ENCODE assay signal across 4 cellular contexts in the genomic region with DNA sequence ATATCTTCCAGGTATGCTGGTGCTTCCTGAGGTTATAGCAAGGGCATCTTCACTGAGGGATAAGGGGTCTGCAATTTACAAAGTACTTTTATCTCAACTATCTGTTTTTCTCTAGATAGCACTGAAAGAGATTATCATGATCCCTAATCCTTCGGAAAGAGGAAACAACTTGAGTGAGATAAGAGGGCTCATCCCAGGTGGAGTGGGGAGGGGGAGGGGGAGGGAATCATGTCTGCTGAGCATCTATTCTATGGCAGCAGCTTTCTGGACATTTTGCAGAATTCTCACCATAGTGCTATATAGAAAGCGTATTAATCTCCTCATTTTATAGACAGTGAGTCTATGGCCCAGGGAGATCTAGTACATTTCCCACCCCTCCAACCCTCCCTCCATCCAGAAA.
TF ChIP-seq lines count a peak whose summit lies in the region.

No MANE protein-coding gene starts in this region.

TF ChIP-seq in A549, 52 proteins besides CTCF, POLR2A, EP300 and RAD21:
- TF ChIP-seq HEYL (CRISPR knock-in tag; IDR thresholded peaks at IDR 0.05): no peak
- TF ChIP-seq BCL3 (IDR thresholded peaks at IDR 0.05): no peak
- no peak for TF ChIP-seq HOXA7 (CRISPR knock-in tag; IDR thresholded peaks at IDR 0.05)
- no peak for TF ChIP-seq PBX3 (IDR thresholded peaks at IDR 0.05)
- TF ChIP-seq SREBF2 (IDR thresholded peaks at IDR 0.05): no peak
- no peak for TF ChIP-seq FOXS1 (CRISPR knock-in tag; IDR thresholded peaks at IDR 0.05)
- no peak for TF ChIP-seq POLR2AphosphoS2 (conservative IDR thresholded peaks at IDR 0.05; ENCODE audit: low read length)
- TF ChIP-seq, protein P1, sequence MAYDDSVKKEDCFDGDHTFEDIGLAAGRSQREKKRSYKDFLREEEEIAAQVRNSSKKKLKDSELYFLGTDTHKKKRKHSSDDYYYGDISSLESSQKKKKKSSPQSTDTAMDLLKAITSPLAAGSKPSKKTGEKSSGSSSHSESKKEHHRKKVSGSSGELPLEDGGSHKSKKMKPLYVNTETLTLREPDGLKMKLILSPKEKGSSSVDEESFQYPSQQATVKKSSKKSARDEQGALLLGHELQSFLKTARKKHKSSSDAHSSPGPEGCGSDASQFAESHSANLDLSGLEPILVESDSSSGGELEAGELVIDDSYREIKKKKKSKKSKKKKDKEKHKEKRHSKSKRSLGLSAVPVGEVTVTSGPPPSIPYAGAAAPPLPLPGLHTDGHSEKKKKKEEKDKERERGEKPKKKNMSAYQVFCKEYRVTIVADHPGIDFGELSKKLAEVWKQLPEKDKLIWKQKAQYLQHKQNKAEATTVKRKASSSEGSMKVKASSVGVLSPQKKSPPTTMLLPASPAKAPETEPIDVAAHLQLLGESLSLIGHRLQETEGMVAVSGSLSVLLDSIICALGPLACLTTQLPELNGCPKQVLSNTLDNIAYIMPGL (CRISPR knock-in tag; IDR thresholded peaks at IDR 0.05; ENCODE audit: borderline replicate concordance): no peak
- TF ChIP-seq ZNF302 (CRISPR knock-in tag; IDR thresholded peaks at IDR 0.05): no peak
- TF ChIP-seq ZSCAN20 (CRISPR knock-in tag; IDR thresholded peaks at IDR 0.05): no peak
- no peak for TF ChIP-seq FOSL2 (IDR thresholded peaks at IDR 0.05)
- no peak for TF ChIP-seq FOSL2 (CRISPR knock-in tag; IDR thresholded peaks at IDR 0.05)
- TF ChIP-seq SMC3 (IDR thresholded peaks at IDR 0.05): no peak
TF ChIP-seq in A549: peak in this region for 0.

TF ChIP-seq in GM23338, 12 proteins besides CTCF, POLR2A, EP300 and RAD21:
- TF ChIP-seq NANOG (IDR thresholded peaks at IDR 0.05; ENCODE audit: borderline replicate concordance) (no peak), STAT1 (IDR thresholded peaks at IDR 0.05; ENCODE audit: unreplicated experiment) (no peak), REST (IDR thresholded peaks at IDR 0.05; ENCODE audit: unreplicated experiment) (no peak), CREB1 (CRISPR knock-in tag; IDR thresholded peaks at IDR 0.05; ENCODE audit: low read depth) (no peak), ZNF114 (CRISPR knock-in tag; IDR thresholded peaks at IDR 0.05) (no peak), POLR2AphosphoS5 (IDR thresholded peaks at IDR 0.05; ENCODE audit: low read depth) (no peak), ZNF331 (CRISPR knock-in tag; IDR thresholded peaks at IDR 0.05; ENCODE audit: low read depth) (no peak), EZH2 (IDR thresholded peaks at IDR 0.05; ENCODE audit: low read depth, unreplicated experiment) (no peak)

TF ChIP-seq in H1, 55 proteins besides CTCF, POLR2A, EP300 and RAD21:
- TF ChIP-seq, protein P2, sequence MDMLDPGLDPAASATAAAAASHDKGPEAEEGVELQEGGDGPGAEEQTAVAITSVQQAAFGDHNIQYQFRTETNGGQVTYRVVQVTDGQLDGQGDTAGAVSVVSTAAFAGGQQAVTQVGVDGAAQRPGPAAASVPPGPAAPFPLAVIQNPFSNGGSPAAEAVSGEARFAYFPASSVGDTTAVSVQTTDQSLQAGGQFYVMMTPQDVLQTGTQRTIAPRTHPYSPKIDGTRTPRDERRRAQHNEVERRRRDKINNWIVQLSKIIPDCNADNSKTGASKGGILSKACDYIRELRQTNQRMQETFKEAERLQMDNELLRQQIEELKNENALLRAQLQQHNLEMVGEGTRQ (IDR thresholded peaks at IDR 0.05; ENCODE audit: low read length): no peak
- no peak for TF ChIP-seq SIRT6 (IDR thresholded peaks at IDR 0.05; ENCODE audit: low read length)
- TF ChIP-seq CTBP2 (IDR thresholded peaks at IDR 0.05; ENCODE audit: borderline replicate concordance, insufficient read depth, insufficient read length, low read length): no peak
- no peak for TF ChIP-seq KDM4A (IDR thresholded peaks at IDR 0.05; ENCODE audit: low read depth, low read length, severe bottlenecking)
- TF ChIP-seq JUN (IDR thresholded peaks at IDR 0.05; ENCODE audit: low read depth, low read length): no peak
- TF ChIP-seq TBP (IDR thresholded peaks at IDR 0.05; ENCODE audit: low read depth, low read length): no peak
- TF ChIP-seq KDM1A (IDR thresholded peaks at IDR 0.05; ENCODE audit: borderline replicate concordance, low read length): no peak
- no peak for TF ChIP-seq TCF12 (IDR thresholded peaks at IDR 0.05; ENCODE audit: low read depth, low read length)
- no peak for TF ChIP-seq SRF (IDR thresholded peaks at IDR 0.05; ENCODE audit: low read depth, low read length)
- no peak for TF ChIP-seq BCL11A (IDR thresholded peaks at IDR 0.05; ENCODE audit: low read depth in 2 of 2, low read length in 2 of 2)
- no peak for TF ChIP-seq CBX5 (IDR thresholded peaks at IDR 0.05; ENCODE audit: low read depth, low read length)

TF ChIP-seq in WTC11, 78 proteins besides CTCF, POLR2A, EP300 and RAD21:
- TF ChIP-seq ZNF281 (CRISPR knock-in tag; IDR thresholded peaks at IDR 0.05) (no peak), NFATC4 (CRISPR knock-in tag; IDR thresholded peaks at IDR 0.05) (no peak), ESRRA (CRISPR knock-in tag; IDR thresholded peaks at IDR 0.05; ENCODE audit: borderline replicate concordance) (no peak), FOXP1 (CRISPR knock-in tag; IDR thresholded peaks at IDR 0.05; ENCODE audit: borderline replicate concordance) (no peak)
- TF ChIP-seq, protein P3, sequence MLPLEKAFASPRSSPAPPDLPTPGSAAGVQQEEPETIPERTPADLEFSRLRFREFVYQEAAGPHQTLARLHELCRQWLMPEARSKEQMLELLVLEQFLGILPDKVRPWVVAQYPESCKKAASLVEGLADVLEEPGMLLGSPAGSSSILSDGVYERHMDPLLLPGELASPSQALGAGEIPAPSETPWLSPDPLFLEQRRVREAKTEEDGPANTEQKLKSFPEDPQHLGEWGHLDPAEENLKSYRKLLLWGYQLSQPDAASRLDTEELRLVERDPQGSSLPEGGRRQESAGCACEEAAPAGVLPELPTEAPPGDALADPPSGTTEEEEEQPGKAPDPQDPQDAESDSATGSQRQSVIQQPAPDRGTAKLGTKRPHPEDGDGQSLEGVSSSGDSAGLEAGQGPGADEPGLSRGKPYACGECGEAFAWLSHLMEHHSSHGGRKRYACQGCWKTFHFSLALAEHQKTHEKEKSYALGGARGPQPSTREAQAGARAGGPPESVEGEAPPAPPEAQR (CRISPR knock-in tag; IDR thresholded peaks at IDR 0.05): no peak
TF ChIP-seq in WTC11: peak in this region for 0.
